ENCODE assay signal across 23 cellular contexts in the genomic region with DNA sequence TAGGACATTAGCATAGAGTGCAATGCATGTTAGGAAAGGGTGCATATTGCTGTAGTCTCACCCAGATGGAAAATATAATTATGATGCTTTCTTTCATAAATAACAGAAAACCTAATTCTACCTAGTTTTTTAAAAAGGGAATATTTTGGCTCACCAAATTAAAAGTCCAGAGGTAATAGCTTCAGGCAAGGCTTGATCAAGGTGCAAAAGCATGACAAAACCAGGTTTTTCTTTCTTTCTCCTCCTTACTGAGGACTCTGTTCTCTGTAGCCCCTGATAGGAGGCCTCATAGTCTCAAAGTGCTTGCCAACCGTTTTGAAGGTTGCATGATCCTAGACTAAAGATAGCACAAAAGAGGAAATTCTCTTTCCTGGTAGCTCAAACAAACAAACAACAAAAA.
"Had no signal": no experiment of that assay in that cellular context is flagged by ENCODE, and none has a peak within 500 bp of the region (broad histone marks: within the 10 kb centered on the region; RNA-seq: fewer than 3 reads in every experiment).

No MANE protein-coding gene starts in this region.

- H3K36me3 ChIP-seq: Peyer's patch had no signal

- H3K4me1 ChIP-seq: Peyer's patch had no signal

- H3K4me1 Mint-ChIP-seq: T-cell had no signal

- H3K4me2 ChIP-seq: PC-9, SK-N-SH had no signal

- H3K27ac ChIP-seq: HL-60, PC-9, Peyer's patch had no signal

- H3K27ac Mint-ChIP-seq: T-cell had no signal

- H3K4me3 Mint-ChIP-seq: T-cell had no signal

- H3K27me3 Mint-ChIP-seq: T-cell had no signal

- H3K27me3 ChIP-seq: Peyer's patch had no signal

- FAIRE-seq: HTR-8/SVneo had no signal

- H3K36me3 Mint-ChIP-seq: T-cell had no signal

- ATAC-seq: Right ventricle myocardium inferior, T-cell had no signal

- H3K4me3 ChIP-seq: PC-9, Peyer's patch had no signal

- H3K9me3 ChIP-seq: Peyer's patch, SK-N-SH had no signal

- H3K9ac ChIP-seq: SK-N-SH had no signal

- DNase-seq: KBM-7, NCI-H1092, NCI-H1105 treated with DMSO at 0.1 percent for 48 hours, NCI-H1417 treated with DMSO at 0.1 percent for 48 hours, NCI-H146, NCI-H1694 treated with DMSO at 0.1 percent for 48 hours, NCI-H1930, NCI-H2081, NCI-H2107, NCI-H2227 treated with DMSO at 0.1 percent for 48 hours, NCI-H524, NCI-H526 treated with DMSO at 0.1 percent for 48 hours, NCI-H748 treated with DMSO at 0.1 percent for 48 hours, OCI-M1, PC-9, Peyer's patch, SHP77 treated with DMSO at 0.1 percent for 48 hours, SK-N-SH, SW 1271, T-cell had no signal
